ENCODE assay signal across 8 cellular contexts in genomic region chr7:2873686-2874551, GRCh38. TPM values are rescaled to one million over a fixed set of nuclear protein-coding genes. Genes with fewer than 3 reads are reported as not detected.
DNase-seq lines count a peak whose midpoint lies in the region; ATAC-seq and TF ChIP-seq lines count a peak whose summit lies in the region.

No MANE protein-coding gene starts in this region.

- H3K9ac ChIP-seq in H9 (ENCODE audit: extremely low read depth, insufficient read length, low read length) = peak overlapping the region; percentile 58

- CTCF ChIA-PET in activated CD4-positive, alpha-beta memory T cell treated with anti-CD3 and anti-CD28 coated beads for 36 hours (lab: Charles Lee) = interaction anchor here (1.7 kb wide), 1 partner anchor 9 kb away, joined by 4 read pairs; no protein-coding TSS in a partner anchor

- peak overlapping the region; percentile 97 for H2BK5ac ChIP-seq in H9 (ENCODE audit: insufficient read length, low read length)

- H3K9me3 Mint-ChIP-seq in H9 = no peaks in the 10 kb centered on the region; a peak in 2 of 5 replicates
- no peaks in the 10 kb centered on the region for H3K9me3 Mint-ChIP-seq in activated CD4-positive, alpha-beta memory T cell treated with anti-CD3 and anti-CD28 coated beads for 36 hours

- ATAC-seq in HG02610 (IDR thresholded peaks at IDR 0.05; ENCODE audit: unreplicated experiment) (no peak), GM21529 (IDR thresholded peaks at IDR 0.05; ENCODE audit: unreplicated experiment) (no peak)

- no CpG with 5 or more reads among the region's 7 CpGs for WGBS in H9 (ENCODE audit: extremely low coverage, insufficient read length, low lambda C conversion rate)

- H3K27me3 ChIP-seq in H9 (ENCODE audit: insufficient read depth, low read length) = no peaks in the 10 kb centered on the region

- H2BK20ac ChIP-seq in H9 (ENCODE audit: low read depth, low read length, poor library complexity, severe bottlenecking) = no peak overlapping the region

- H2BK12ac ChIP-seq in H9 (ENCODE audit: insufficient read length, low read depth, low read length) = no peak overlapping the region

- H4K5ac ChIP-seq in H9 (ENCODE audit: insufficient read length, low read depth, low read length) = peak overlapping the region; percentile 82

- no peak overlapping the region for H2BK120ac ChIP-seq in H9 (ENCODE audit: low read depth, low read length, poor library complexity, severe bottlenecking)

- H3K27ac ChIP-seq in C4-2B (peak overlapping the region; percentile 62), H9 (ENCODE audit: insufficient read length, low read depth, low read length) (peak overlapping the region; percentile 31)

- no peak overlapping the region for H3K4me2 ChIP-seq in H9 (ENCODE audit: insufficient read depth, insufficient read length, low read length)

- H3K14ac ChIP-seq in H9 (ENCODE audit: insufficient read depth, low read length) = no peak overlapping the region

- H3K4ac ChIP-seq in H9 (ENCODE audit: low read depth, low read length) = no peak overlapping the region; the same call in 1 of the 2 replicates

- no peaks in the 10 kb centered on the region for H4K20me1 ChIP-seq in H9 (ENCODE audit: control insufficient read depth, insufficient read depth, insufficient read length)

- H2BK15ac ChIP-seq in H9 (ENCODE audit: low read depth, low read length) = no peak overlapping the region

- no peak overlapping the region for H3K23ac ChIP-seq in H9 (ENCODE audit: insufficient read length, low read depth, low read length)

- H3K56ac ChIP-seq in H9 (ENCODE audit: insufficient read length, low read depth, low read length) = no peak overlapping the region

- no peak overlapping the region for H2AK5ac ChIP-seq in H9 (ENCODE audit: insufficient read length, low read length)

- peak overlapping the region; percentile 91 for H3T11ph ChIP-seq in H9 (ENCODE audit: low read length)

- POLR2A ChIA-PET in activated CD4-positive, alpha-beta memory T cell treated with anti-CD3 and anti-CD28 coated beads for 36 hours (lab: Charles Lee) = no interaction called here

- no peaks in the 10 kb centered on the region for H3K27me3 Mint-ChIP-seq in H9 (ENCODE audit: low read depth)
- no peaks in the 10 kb centered on the region for H3K27me3 Mint-ChIP-seq in activated CD4-positive, alpha-beta memory T cell treated with anti-CD3 and anti-CD28 coated beads for 36 hours

- DNase-seq in H9 = peak; percentile 94
- DNase-seq in activated CD4-positive, alpha-beta memory T cell treated with anti-CD3 and anti-CD28 coated beads for 36 hours = peak; percentile 33
- DNase-seq in iPS DF 4.7 (ENCODE audit: extremely low read depth, low spot score) = peak; percentile 86
- no peak for DNase-seq in cerebellar nuclear complex (lab: John Stamatoyannopoulos, UW)
- no peak for DNase-seq in GM10266 (ENCODE audit: extremely low spot score)

- H3K4me1 Mint-ChIP-seq in H9 = peaks cover 20 to 46% of the 10 kb centered on the region in 2 experiments
- H3K4me1 Mint-ChIP-seq in activated CD4-positive, alpha-beta memory T cell treated with anti-CD3 and anti-CD28 coated beads for 36 hours (ENCODE audit: low read depth) = peaks cover 46% of the 10 kb centered on the region

- no peaks in the 10 kb centered on the region for H3K23me2 ChIP-seq in H9 (ENCODE audit: insufficient read length, low read depth, low read length, poor library complexity, severe bottlenecking)

- H3K18ac ChIP-seq in H9 (ENCODE audit: insufficient read length, low read depth, low read length) = peak overlapping the region; percentile 95

- H3K79me2 ChIP-seq in H9 (ENCODE audit: insufficient read depth, low read length) = no peaks in the 10 kb centered on the region

- no peak overlapping the region for H3K4me3 Mint-ChIP-seq in H9
- no peak overlapping the region for H3K4me3 Mint-ChIP-seq in activated CD4-positive, alpha-beta memory T cell treated with anti-CD3 and anti-CD28 coated beads for 36 hours

- no peak overlapping the region for H4K8ac ChIP-seq in H9 (replicated peaks; ENCODE audit: insufficient read length, low read depth, low read length)

- H3K9me3 ChIP-seq in H9 (ENCODE audit: control insufficient read depth, low read depth, low read length) = no peaks in the 10 kb centered on the region

- no peaks in the 10 kb centered on the region for H3K36me3 Mint-ChIP-seq in H9 (ENCODE audit: insufficient read depth in 1 of 3, low read depth in 3 of 3)
- no peaks in the 10 kb centered on the region for H3K36me3 Mint-ChIP-seq in activated CD4-positive, alpha-beta memory T cell treated with anti-CD3 and anti-CD28 coated beads for 36 hours

- H3K4me1 ChIP-seq in H9 (ENCODE audit: insufficient read depth, low read length) = peaks cover 4% of the 10 kb centered on the region; the same call in 1 of the 2 replicates

- H4K91ac ChIP-seq in H9 (ENCODE audit: insufficient read length, low read depth, low read length) = no peak overlapping the region

- H3K79me1 ChIP-seq in H9 (ENCODE audit: insufficient read depth, low read depth, low read length, poor library complexity, severe bottlenecking) = no peaks in the 10 kb centered on the region

- H3K27ac Mint-ChIP-seq in H9 = peak overlapping the region; percentile 100
- H3K27ac Mint-ChIP-seq in activated CD4-positive, alpha-beta memory T cell treated with anti-CD3 and anti-CD28 coated beads for 36 hours = peak overlapping the region; percentile 70

- TF ChIP-seq CTCF in C4-2B (conservative IDR thresholded peaks at IDR 0.05) (no peak), H9 (conservative IDR thresholded peaks at IDR 0.05) (no peak), GM10266 (IDR thresholded peaks at IDR 0.05; ENCODE audit: control insufficient read depth, insufficient read depth, low read depth, missing control alignments) (no peak)

- intact Hi-C loops in activated CD4-positive, alpha-beta memory T cell treated with anti-CD3 and anti-CD28 coated beads for 36 hours (cut with micrococcal nuclease) = loop anchor here (5.0 kb wide), 1 partner anchor 168 kb away; the partner anchor contains the start of gene CARD11

- H2AFZ ChIP-seq in H9 (ENCODE audit: low read length) = no peak overlapping the region

RNA-seq across cellular contexts. Expression of gene GNA12, which starts 29.8 kb away (rescaled TPM):
- total RNA-seq in H9 (2021) = 60.2 and 63.1 TPM in 2 replicates
- total RNA-seq in activated CD4-positive, alpha-beta memory T cell treated with anti-CD3 and anti-CD28 coated beads for 36 hours = 10 to 100 TPM; 23.6 to 23.7 TPM

Comparison
In these comparisons a context has a peak if more than half of its experiments do, and no peak if none do; other contexts are left out.
1. DNase-seq: peak in H9 (single experiment), activated CD4-positive, alpha-beta memory T cell treated with anti-CD3 and anti-CD28 coated beads for 36 hours (single experiment) and iPS DF 4.7 (single experiment); none in cerebellar nuclear complex (0 of 2) and GM10266 (single experiment).